26 cellular contexts compared by ENCODE assay signal in the genomic region with DNA sequence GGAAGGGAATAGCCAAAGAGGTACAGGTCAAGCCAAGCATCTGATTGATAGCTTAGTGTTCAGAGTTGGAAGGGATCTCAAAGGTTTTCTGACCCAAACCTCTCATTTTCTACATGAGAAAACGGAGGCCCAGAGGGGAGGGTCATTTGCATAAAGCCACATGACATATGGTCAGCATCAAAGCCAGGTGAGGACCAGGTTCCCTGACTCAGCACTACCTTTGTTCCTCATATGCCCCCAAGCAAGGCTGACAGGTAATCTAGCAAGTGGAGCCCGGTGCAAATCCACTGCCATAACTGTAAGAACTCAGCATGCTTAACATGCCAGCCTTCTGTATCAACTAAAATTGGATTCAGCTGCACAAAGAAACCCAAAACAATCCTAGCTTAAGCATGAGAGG. TPM values are rescaled to one million over a fixed set of nuclear protein-coding genes. Genes with fewer than 3 reads are reported as not detected.
DNase-seq lines count a peak whose midpoint lies in the region; ATAC-seq, FAIRE-seq and TF ChIP-seq lines count a peak whose summit lies in the region.
"Had no signal": no experiment of that assay in that cellular context is flagged by ENCODE, and none has a peak within 500 bp of the region (broad histone marks: within the 10 kb centered on the region; RNA-seq: fewer than 3 reads in every experiment).

No MANE protein-coding gene starts in this region.

- TF ChIP-seq POLR2A in GM12891 (IDR thresholded peaks at IDR 0.05; ENCODE audit: low read depth, low read length) (no peak), HepG2 (IDR thresholded peaks at IDR 0.05; ENCODE audit: insufficient read depth in 1 of 2, low read depth in 2 of 2, low read length in 2 of 2) (no peak)

- H3K9ac ChIP-seq in BLaER1 treated with 17β-estradiol and CSF1 and Interleukin-3, amounts not matched to agents 10 nM and 100 nM: no peak overlapping the region
- H3K9ac ChIP-seq in HepG2 (ENCODE audit: insufficient read depth, low read depth, low read length): no peak overlapping the region
- H3K9ac ChIP-seq: GM23248 had no signal

- no peak overlapping the region for H3K4me3 ChIP-seq in BLaER1 treated with 17β-estradiol and CSF1 and Interleukin-3, amounts not matched to agents 10 nM and 100 nM
- no peak overlapping the region for H3K4me3 ChIP-seq in HepG2 (replicated peaks in 1 of 3; ENCODE audit: insufficient read depth in 1 of 3, low read depth in 2 of 3, low read length in 3 of 3)
- H3K4me3 ChIP-seq: GM23248, HAP-1 had no signal

- TF ChIP-seq EP300 in HepG2 (IDR thresholded peaks at IDR 0.05; ENCODE audit: low read depth in 2 of 2, low read length in 2 of 2) (no peak), HepG2 (CRISPR knock-in tag; IDR thresholded peaks at IDR 0.05; ENCODE audit: borderline replicate concordance) (no peak)

- CTCF ChIA-PET in HepG2 (lab: Yijun Ruan, JAX; ENCODE audit: low intra/inter-chr PET ratio, low total read pairs): no interaction called here

- no TSS peak for BruUV-seq in HepG2 (replicated peaks; lab: Mats Ljungman, UMichigan)

- ATAC-seq in activated CD4-positive, CD25-positive, alpha-beta regulatory T cell treated with anti-CD3 and anti-CD28 coated beads, Interleukin-2, amount 50 U/mL, for 24 hours: no peak
- no peak for ATAC-seq in HepG2
- no peak for ATAC-seq in GM18517 (IDR thresholded peaks at IDR 0.05; ENCODE audit: unreplicated experiment)
- ATAC-seq: CD8-positive, alpha-beta T cell had no signal

- H4K20me1 ChIP-seq in BLaER1 treated with 17β-estradiol and CSF1 and Interleukin-3, amounts not matched to agents 10 nM and 100 nM: no peaks in the 10 kb centered on the region
- H4K20me1 ChIP-seq in HepG2 (ENCODE audit: insufficient read depth, low read length): no peaks in the 10 kb centered on the region

- H3K4me1 ChIP-seq in BLaER1 treated with 17β-estradiol and CSF1 and Interleukin-3, amounts not matched to agents 10 nM and 100 nM: peaks cover 56 to 83% (median 73%) of the 10 kb centered on the region in 10 experiments
- H3K4me1 ChIP-seq in HepG2 (ENCODE audit: insufficient read depth, low read length): no peaks in the 10 kb centered on the region
- H3K4me1 ChIP-seq: Caco-2, HAP-1 had no signal

- WGBS in HepG2 (ENCODE audit: low lambda C conversion rate): 0% methylated on average over 2 of the region's 2 CpGs

- TF ChIP-seq CTCF in HepG2 (CRISPR knock-in tag; IDR thresholded peaks at IDR 0.05): no peak

- intact Hi-C loops in HepG2 (cut with micrococcal nuclease; ENCODE audit: unreplicated experiment): no loop called here

- FAIRE-seq in GM12891 (lab: Jason Lieb, UNC): no peak
- no peak for FAIRE-seq in HepG2 (lab: Jason Lieb, UNC)
- FAIRE-seq: A204.1 had no signal

- no peaks in the 10 kb centered on the region for H3K9me3 ChIP-seq in BLaER1 treated with 17β-estradiol and CSF1 and Interleukin-3, amounts not matched to agents 10 nM and 100 nM (replicated peaks in 1 of 11)
- H3K9me3 ChIP-seq in HepG2 (ENCODE audit: low read length): no peaks in the 10 kb centered on the region
- H3K9me3 ChIP-seq: Caco-2, HAP-1 had no signal

- no peaks in the 10 kb centered on the region for H3K27me3 ChIP-seq in BLaER1 treated with 17β-estradiol and CSF1 and Interleukin-3, amounts not matched to agents 10 nM and 100 nM
- H3K27me3 ChIP-seq in HepG2 (ENCODE audit: control insufficient read depth in 1 of 2, insufficient read depth in 2 of 2, low read length in 2 of 2): 0 out of 5 replicates have a peak, but pooled peaks cover 0 to 4% of the 10 kb centered on the region in 2 experiments

- H3K36me3 ChIP-seq in BLaER1 treated with 17β-estradiol and CSF1 and Interleukin-3, amounts not matched to agents 10 nM and 100 nM: no peaks in the 10 kb centered on the region
- H3K36me3 ChIP-seq in HepG2 (replicated peaks in 1 of 2; ENCODE audit: control insufficient read depth in 1 of 2, insufficient read depth in 2 of 2, low read length in 2 of 2): no peaks in the 10 kb centered on the region
- H3K36me3 ChIP-seq: HAP-1 had no signal

- POLR2A ChIA-PET in HepG2 (lab: Yijun Ruan, JAX): no interaction called here

- no peak overlapping the region for H3K27ac ChIP-seq in BLaER1 treated with 17β-estradiol and CSF1 and Interleukin-3, amounts not matched to agents 10 nM and 100 nM
- H3K27ac ChIP-seq in HepG2 (ENCODE audit: extremely low read length, insufficient read depth, low read length): no peak overlapping the region
- H3K27ac ChIP-seq: GM23248, HL-60 had no signal

- H3K79me2 ChIP-seq in HepG2 (ENCODE audit: insufficient read depth, low read length): no peaks in the 10 kb centered on the region

- H3K4me2 ChIP-seq in BLaER1 treated with 17β-estradiol and CSF1 and Interleukin-3, amounts not matched to agents 10 nM and 100 nM: peak overlapping the region in 6 of 11 experiments; percentile 19 to 90 (median 86); a peak in 6 of 22 replicates
- H3K4me2 ChIP-seq in HepG2 (ENCODE audit: low read depth, low read length): no peak overlapping the region

- DNase-seq in GM12891 (ENCODE audit: insufficient read length, low spot score) (no peak), RPMI8226 (peak; percentile 95), mesenteric fat pad (ENCODE audit: low spot score) (peak; percentile 4), HepG2 (ENCODE audit: low spot score) (no peak)
- DNase-seq: C1 segment of cervical spinal cord; Caco-2; CD8-positive, alpha-beta T cell; EL; GF-D8; GM23248; HFFc6; NCI-H2029 treated with DMSO at 0.1 percent for 48 hours; NCI-H446 treated with DMSO at 0.1 percent for 48 hours; NCI-H526; NCI-H82; SHP77 treated with DMSO at 0.1 percent for 48 hours; T-helper 1 cell had no signal

- TF ChIP-seq RAD21 in HepG2 (CRISPR knock-in tag; IDR thresholded peaks at IDR 0.05): no peak

- in situ Hi-C loops in HepG2 (cut with HindIII; ENCODE audit: extremely low pct_ligation_motif_present, low pct_unique_long_range_greater_than_20kb): no loop called here

- H2AFZ ChIP-seq in HepG2 (ENCODE audit: low read length): no peak overlapping the region
- H2AFZ ChIP-seq: GM23248 had no signal

TF ChIP-seq in GM12891, 5 proteins besides CTCF, POLR2A, EP300 and RAD21:
- peak; percentile 17; the same call in 1 of the 2 replicates for TF ChIP-seq POU2F2 (IDR thresholded peaks at IDR 0.05; ENCODE audit: low read depth, low read length)
- no peak for TF ChIP-seq SPI1 (IDR thresholded peaks at IDR 0.05; ENCODE audit: low read depth, low read length)

TF ChIP-seq in HepG2, 621 proteins besides CTCF, POLR2A, EP300 and RAD21:
- TF ChIP-seq GABPA (IDR thresholded peaks at IDR 0.05; ENCODE audit: low read depth, low read length) (no peak), GABPA (CRISPR knock-in tag; IDR thresholded peaks at IDR 0.05; ENCODE audit: low read depth) (no peak), MAFK (conservative IDR thresholded peaks at IDR 0.05 in 1 of 2, IDR thresholded peaks at IDR 0.05 in 1 of 2; ENCODE audit: low read length in 2 of 2) (peak in 1 of 2 experiments; percentile 35; a peak in 2 of 4 replicates)
TF ChIP-seq in HepG2: peak in this region for 1.

RNA-seq across cellular contexts. Expression of gene CCL1, which starts 28.2 kb away (rescaled TPM):
- not detected for polyA plus RNA-seq in GM12891 (2012; ENCODE audit: low read depth, missing spikeins)
- not detected for total RNA-seq in mesenteric fat pad
- not detected in 2 replicates for total RNA-seq in HepG2 (2016; rRNA removed; fragmentation: Illumina TruSeq; extraction: Trizol)
- total RNA-seq in HepG2 (2016; cell fraction: cytosol; rRNA removed; fragmentation: Illumina TruSeq; extraction: Trizol; ENCODE audit: low read depth): not detected in 2 replicates
- total RNA-seq in HepG2 (2016; cell fraction: insoluble cytoplasmic fraction; rRNA removed; fragmentation: Illumina TruSeq; extraction: Trizol): not detected in 2 replicates
- not detected in 2 replicates for total RNA-seq in HepG2 (2016; cell fraction: membrane; rRNA removed; fragmentation: Illumina TruSeq; extraction: Trizol)
- not detected in 2 replicates for total RNA-seq in HepG2 (2016; cell fraction: nucleus; rRNA removed; fragmentation: Illumina TruSeq; extraction: Trizol)
- polyA plus RNA-seq in HepG2 (2011; rRNA removed): not detected in 2 replicates
- polyA plus RNA-seq in HepG2 (2011; cell fraction: cytosol; rRNA removed): not detected in 2 replicates
- not detected in 2 replicates for polyA plus RNA-seq in HepG2 (2011; cell fraction: nucleus; rRNA removed)
- polyA plus RNA-seq in HepG2 (2012): not detected in 2 replicates
- not detected in 2 replicates for polyA plus RNA-seq in HepG2 (2016; cell fraction: cytosol; fragmentation: Illumina TruSeq; extraction: Trizol; ENCODE audit: low read depth)
- polyA plus RNA-seq in HepG2 (2016; cell fraction: insoluble cytoplasmic fraction; fragmentation: Illumina TruSeq; extraction: Trizol; ENCODE audit: low read depth): not detected in 2 replicates
- not detected in 2 replicates for polyA plus RNA-seq in HepG2 (2016; cell fraction: membrane; fragmentation: Illumina TruSeq; extraction: Trizol; ENCODE audit: low read depth)
- polyA plus RNA-seq in HepG2 (2016; cell fraction: nucleus; fragmentation: Illumina TruSeq; extraction: Trizol; ENCODE audit: insufficient read depth, low read depth): not detected in 2 replicates
- not detected in 2 replicates for polyA minus RNA-seq in HepG2 (2011; rRNA and poly(A)+ RNA removed; ENCODE audit: low replicate concordance)
- polyA minus RNA-seq in HepG2 (2011; cell fraction: cytosol; rRNA and poly(A)+ RNA removed): not detected in 2 replicates
- not detected in 2 replicates for polyA minus RNA-seq in HepG2 (2011; cell fraction: nucleus; rRNA and poly(A)+ RNA removed)
- total RNA-seq: Caco-2; CD8-positive, alpha-beta T cell; GM23248; LHCN-M2; MCF 10A had no signal
- polyA plus RNA-seq: AG04450, GM23248 had no signal

RNA-seq across cellular contexts. Expression of gene CCL13, which starts 35.0 kb away (rescaled TPM):
- not detected for polyA plus RNA-seq in GM12891 (2012; ENCODE audit: low read depth, missing spikeins)
- 5.1 TPM for total RNA-seq in mesenteric fat pad
- total RNA-seq in HepG2 (2016; rRNA removed; fragmentation: Illumina TruSeq; extraction: Trizol): not detected in 2 replicates
- not detected in 2 replicates for total RNA-seq in HepG2 (2016; cell fraction: cytosol; rRNA removed; fragmentation: Illumina TruSeq; extraction: Trizol; ENCODE audit: low read depth)
- total RNA-seq in HepG2 (2016; cell fraction: insoluble cytoplasmic fraction; rRNA removed; fragmentation: Illumina TruSeq; extraction: Trizol): not detected in 2 replicates
- not detected in 2 replicates for total RNA-seq in HepG2 (2016; cell fraction: membrane; rRNA removed; fragmentation: Illumina TruSeq; extraction: Trizol)
- not detected in 2 replicates for total RNA-seq in HepG2 (2016; cell fraction: nucleus; rRNA removed; fragmentation: Illumina TruSeq; extraction: Trizol)
- not detected in 2 replicates for polyA plus RNA-seq in HepG2 (2011; rRNA removed)
- not detected in 2 replicates for polyA plus RNA-seq in HepG2 (2011; cell fraction: cytosol; rRNA removed)
- not detected in 2 replicates for polyA plus RNA-seq in HepG2 (2011; cell fraction: nucleus; rRNA removed)
- polyA plus RNA-seq in HepG2 (2012): not detected in 2 replicates
- not detected in 2 replicates for polyA plus RNA-seq in HepG2 (2016; cell fraction: cytosol; fragmentation: Illumina TruSeq; extraction: Trizol; ENCODE audit: low read depth)
- polyA plus RNA-seq in HepG2 (2016; cell fraction: insoluble cytoplasmic fraction; fragmentation: Illumina TruSeq; extraction: Trizol; ENCODE audit: low read depth): not detected in 2 replicates
- polyA plus RNA-seq in HepG2 (2016; cell fraction: membrane; fragmentation: Illumina TruSeq; extraction: Trizol; ENCODE audit: low read depth): not detected in 2 replicates
- not detected in 2 replicates for polyA plus RNA-seq in HepG2 (2016; cell fraction: nucleus; fragmentation: Illumina TruSeq; extraction: Trizol; ENCODE audit: insufficient read depth, low read depth)
- not detected in 2 replicates for polyA minus RNA-seq in HepG2 (2011; rRNA and poly(A)+ RNA removed; ENCODE audit: low replicate concordance)
- polyA minus RNA-seq in HepG2 (2011; cell fraction: cytosol; rRNA and poly(A)+ RNA removed): not detected in 2 replicates
- not detected in 2 replicates for polyA minus RNA-seq in HepG2 (2011; cell fraction: nucleus; rRNA and poly(A)+ RNA removed)
- total RNA-seq: Caco-2; CD8-positive, alpha-beta T cell; GM23248; HFFc6; LHCN-M2; MCF 10A had no signal
- polyA plus RNA-seq: GM23248 had no signal

Comparison
In these comparisons a context has a peak if more than half of its experiments do, and no peak if none do; other contexts are left out.
1. DNase-seq: peak in RPMI8226 (single experiment) and mesenteric fat pad (single experiment); none in GM12891 (single experiment) and HepG2 (single experiment).